Comparison of ENCODE assay signal across 1 cellular context in the genomic region with DNA sequence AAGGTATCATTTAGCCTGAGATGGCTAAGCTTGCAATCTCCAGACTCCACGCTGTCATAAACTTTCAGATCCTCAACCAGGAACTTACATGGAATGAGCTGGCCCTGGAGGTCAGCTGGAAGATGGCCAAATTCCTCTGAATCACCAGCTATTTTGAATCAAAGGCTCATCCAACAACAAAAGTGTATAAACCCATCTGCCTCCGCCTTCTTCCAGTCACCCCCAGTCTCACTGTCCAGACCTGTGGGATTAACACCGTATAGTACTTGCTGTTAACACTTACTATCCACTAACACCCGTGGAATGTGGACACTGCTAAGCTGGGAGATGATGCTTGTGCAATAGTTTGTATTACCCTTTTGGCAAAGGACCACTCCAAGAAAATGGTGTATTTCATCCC.
A peak's percentile ranks its signal among the peaks of the same experiment; 100 is the strongest.
TF ChIP-seq lines count a peak whose summit lies in the region.

No MANE protein-coding gene starts in this region.

TF ChIP-seq in HEK293, 187 proteins besides CTCF, POLR2A, EP300 and RAD21 (continued from another document):
- TF ChIP-seq ZBTB10 (tag by site-specific recombination; IDR thresholded peaks at IDR 0.05) (no peak), AEBP2 (tag by site-specific recombination; IDR thresholded peaks at IDR 0.05; ENCODE audit: borderline replicate concordance) (no peak), SETDB1 (IDR thresholded peaks at IDR 0.05; ENCODE audit: insufficient read length, low read length) (no peak), ZNF600 (tag by site-specific recombination; IDR thresholded peaks at IDR 0.05) (peak; percentile 63), KLF7 (tag by site-specific recombination; IDR thresholded peaks at IDR 0.05; ENCODE audit: borderline replicate concordance) (no peak), ZNF202 (tag by site-specific recombination; IDR thresholded peaks at IDR 0.05; ENCODE audit: borderline replicate concordance) (no peak), ZNF777 (tag by site-specific recombination; IDR thresholded peaks at IDR 0.05; ENCODE audit: borderline replicate concordance) (no peak), ZNF398 (tag by site-specific recombination; IDR thresholded peaks at IDR 0.05) (no peak), ZEB2 (tag by site-specific recombination; IDR thresholded peaks at IDR 0.05) (no peak; the same call in 1 of the 2 replicates), ZNF416 (tag by site-specific recombination; IDR thresholded peaks at IDR 0.05) (no peak), ZNF843 (tag by site-specific recombination; IDR thresholded peaks at IDR 0.05) (no peak), MZF1 (tag by site-specific recombination; IDR thresholded peaks at IDR 0.05; ENCODE audit: borderline replicate concordance) (no peak), OSR2 (tag by site-specific recombination; IDR thresholded peaks at IDR 0.05) (no peak), ZNF132 (tag by site-specific recombination; IDR thresholded peaks at IDR 0.05; ENCODE audit: borderline replicate concordance) (no peak), MYNN (tag by site-specific recombination; IDR thresholded peaks at IDR 0.05; ENCODE audit: borderline replicate concordance) (no peak), ZNF548 (tag by site-specific recombination; IDR thresholded peaks at IDR 0.05) (no peak), ZNF629 (tag by site-specific recombination; IDR thresholded peaks at IDR 0.05) (peak; percentile 34; the same call in 1 of the 2 replicates), PBX3 (CRISPR knock-in tag; IDR thresholded peaks at IDR 0.05) (no peak), ZNF366 (tag by site-specific recombination; conservative IDR thresholded peaks at IDR 0.05) (peak; percentile 34; the same call in 1 of the 2 replicates), ZNF146 (tag by site-specific recombination; IDR thresholded peaks at IDR 0.05) (no peak), GLIS2 (tag by site-specific recombination; IDR thresholded peaks at IDR 0.05) (no peak), IKZF3 (tag by site-specific recombination; IDR thresholded peaks at IDR 0.05) (peak; percentile 49; the same call in 1 of the 2 replicates), ZNF76 (tag by site-specific recombination; IDR thresholded peaks at IDR 0.05; ENCODE audit: borderline replicate concordance, low read depth) (no peak), ZBTB20 (tag by site-specific recombination; IDR thresholded peaks at IDR 0.05) (no peak), ZNF692 (tag by site-specific recombination; IDR thresholded peaks at IDR 0.05) (no peak), ZNF112 (tag by site-specific recombination; IDR thresholded peaks at IDR 0.05) (no peak), ZNF350 (tag by site-specific recombination; IDR thresholded peaks at IDR 0.05) (no peak), ZNF549 (tag by site-specific recombination; IDR thresholded peaks at IDR 0.05) (no peak), ZNF791 (tag by site-specific recombination; IDR thresholded peaks at IDR 0.05) (no peak)
